24 cellular contexts compared by ENCODE assay signal in genomic region chr4:149985981-149986380, GRCh38.
"Had no signal": no experiment of that assay in that cellular context is flagged by ENCODE, and none has a peak within 500 bp of the region (broad histone marks: within the 10 kb centered on the region; RNA-seq: fewer than 3 reads in every experiment).

No MANE protein-coding gene starts in this region.

- DNase-seq: activated CD4-positive, alpha-beta T cell treated with anti-CD3 and anti-CD28 coated beads for 4 hours; activated naive CD4-positive, alpha-beta T cell treated with Interleukin-2 at 50 U/mL for 16 hours; activated naive CD8-positive, alpha-beta T cell treated with anti-CD3 and anti-CD28 coated beads, Interleukin-2, amount 10 ng/mL, durations not matched to agents 7 days and 5 days; activated T-cell treated with anti-CD3 and anti-CD28 coated beads for 4 hours; amniotic stem cell; colonic mucosa; dorsolateral prefrontal cortex; effector memory CD8-positive, alpha-beta T cell; foreskin melanocyte; kidney; lower lobe of right lung; mesendoderm; naive B cell; retina; sigmoid colon; stimulated activated CD4-positive, alpha-beta T cell treated with anti-CD3 and anti-CD28 coated beads, Interleukin-15, amount 100 ng/mL, for 24 hours; stimulated activated naive B cell treated with anti-CD40 and anti-IgM and Interleukin-4, amounts not matched to agents 10 μg/mL and 1 μg/mL and 100 μg/mL, for 72 hours; trophoblast cell had no signal

- H3K9me3 ChIP-seq: colonic mucosa, lower lobe of right lung, sigmoid colon, vagina had no signal

- H3K27ac ChIP-seq: colonic mucosa, dorsolateral prefrontal cortex, lower lobe of right lung, sigmoid colon, vagina, VCaP had no signal

- H3K36me3 ChIP-seq: colonic mucosa, lower lobe of right lung, sigmoid colon, vagina had no signal

- H3K36me3 Mint-ChIP-seq: naive B cell; stimulated activated naive B cell treated with anti-CD40 and anti-IgM and Interleukin-4, amounts not matched to agents 10 μg/mL and 1 μg/mL and 100 μg/mL, for 72 hours had no signal

- H3K4me1 ChIP-seq: colonic mucosa, lower lobe of right lung, sigmoid colon had no signal

- H3K4me3 ChIP-seq: colonic mucosa, dorsolateral prefrontal cortex, lower lobe of right lung, sigmoid colon, smooth muscle cell, vagina had no signal

- ATAC-seq: effector memory CD8-positive, alpha-beta T cell; esophagus mucosa; left lobe of liver; lower lobe of right lung; stimulated activated naive B cell treated with anti-CD40 and anti-IgM and Interleukin-4, amounts not matched to agents 10 μg/mL and 1 μg/mL and 100 μg/mL, for 72 hours had no signal

- H3K27ac Mint-ChIP-seq: effector memory CD8-positive, alpha-beta T cell; naive B cell; progenitor cell of endocrine pancreas; stimulated activated naive B cell treated with anti-CD40 and anti-IgM and Interleukin-4, amounts not matched to agents 10 μg/mL and 1 μg/mL and 100 μg/mL, for 72 hours had no signal

- H3K4me1 Mint-ChIP-seq: naive B cell; stimulated activated naive B cell treated with anti-CD40 and anti-IgM and Interleukin-4, amounts not matched to agents 10 μg/mL and 1 μg/mL and 100 μg/mL, for 72 hours had no signal

- H3K4me3 Mint-ChIP-seq: effector memory CD8-positive, alpha-beta T cell; naive B cell; stimulated activated naive B cell treated with anti-CD40 and anti-IgM and Interleukin-4, amounts not matched to agents 10 μg/mL and 1 μg/mL and 100 μg/mL, for 72 hours had no signal

- H3K27me3 Mint-ChIP-seq: effector memory CD8-positive, alpha-beta T cell; naive B cell; progenitor cell of endocrine pancreas; stimulated activated naive B cell treated with anti-CD40 and anti-IgM and Interleukin-4, amounts not matched to agents 10 μg/mL and 1 μg/mL and 100 μg/mL, for 72 hours had no signal

- H3K9me3 Mint-ChIP-seq: effector memory CD8-positive, alpha-beta T cell; stimulated activated naive B cell treated with anti-CD40 and anti-IgM and Interleukin-4, amounts not matched to agents 10 μg/mL and 1 μg/mL and 100 μg/mL, for 72 hours had no signal

- H3K27me3 ChIP-seq: colonic mucosa, dorsolateral prefrontal cortex, sigmoid colon, vagina had no signal
